Comparison of ENCODE assay signal across 15 cellular contexts in genomic region chr1:93013311-93014091, GRCh38.
"Had no signal": no experiment of that assay in that cellular context is flagged by ENCODE, and none has a peak within 500 bp of the region (broad histone marks: within the 10 kb centered on the region; RNA-seq: fewer than 3 reads in every experiment).

No MANE protein-coding gene starts in this region.

- DNase-seq: activated B cell treated with CpG ODN at 0.5 μM for 24 hours; activated CD4-positive, alpha-beta T cell treated with anti-CD3 and anti-CD28 coated beads, Interleukin-2, amount 50 U/mL, for 1 hour; activated naive CD4-positive, alpha-beta T cell treated with anti-CD3 and anti-CD28 coated beads, Interleukin-2, amount 50 U/mL, for 16 hours; activated T-cell treated with anti-CD3 and anti-CD28 coated beads for 4 hours; body of pancreas; endodermal cell; left colon; natural killer cell; stimulated activated CD4-positive, alpha-beta T cell treated with anti-CD3 and anti-CD28 coated beads, Interleukin-12 subunit alpha, Interleukin-12 subunit beta, amount 100 ng/mL, for 4 hours; stimulated activated CD4-positive, alpha-beta T cell treated with anti-CD3 and anti-CD28 coated beads, Interleukin-2, amount 100 ng/mL, for 48 hours; stimulated activated naive CD4-positive, alpha-beta T cell treated with Interleukin-2 at 50 U/mL for 16 hours had no signal

- H3K4me3 ChIP-seq: body of pancreas, prostate gland, suprapubic skin had no signal

- H3K27me3 ChIP-seq: body of pancreas, suprapubic skin had no signal

- ATAC-seq: activated T-helper 17 cell treated with anti-CD3 and anti-CD28 coated beads, Interleukin-2, amount 50 U/mL, for 72 hours; body of pancreas; left colon; natural killer cell; sciatic nerve had no signal

- H3K36me3 ChIP-seq: prostate gland, suprapubic skin had no signal

- H3K4me1 ChIP-seq: body of pancreas, prostate gland, suprapubic skin had no signal

- H3K9me3 ChIP-seq: body of pancreas, prostate gland, suprapubic skin had no signal

- H3K27ac ChIP-seq: body of pancreas, prostate gland, suprapubic skin had no signal
